ENCODE assay signal across 19 cellular contexts in the genomic region with DNA sequence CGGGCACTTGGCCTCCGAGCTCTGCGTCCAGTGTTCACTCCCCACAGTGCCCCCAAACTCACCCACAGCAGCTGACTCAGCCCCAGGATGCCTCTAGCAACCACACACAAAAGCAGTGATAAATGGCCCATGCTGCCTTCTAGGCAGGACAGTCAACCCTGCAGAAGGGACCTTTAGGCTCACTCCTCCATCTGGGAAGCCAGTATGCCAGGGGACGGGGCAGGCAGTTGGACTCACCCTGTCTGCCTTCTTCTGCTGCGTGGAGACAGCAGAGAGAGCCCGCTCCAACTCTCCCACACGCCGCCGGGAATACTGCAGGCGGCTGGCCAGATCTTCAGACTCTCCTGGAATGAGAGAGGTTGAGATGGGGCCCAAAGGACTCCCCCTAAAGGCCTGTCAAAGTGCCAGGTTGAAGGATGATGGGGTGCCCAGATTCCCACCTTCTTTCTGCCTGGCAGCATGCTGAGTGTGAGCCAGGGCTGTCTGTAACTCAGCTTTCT. TPM values are rescaled to one million over a fixed set of nuclear protein-coding genes. Genes with fewer than 3 reads are reported as not detected.
A peak's percentile ranks its signal among the peaks of the same experiment; 100 is the strongest.
DNase-seq lines count a peak whose midpoint lies in the region; ATAC-seq and TF ChIP-seq lines count a peak whose summit lies in the region.
"Had no signal": no experiment of that assay in that cellular context is flagged by ENCODE, and none has a peak within 500 bp of the region (broad histone marks: within the 10 kb centered on the region; RNA-seq: fewer than 3 reads in every experiment).

No MANE protein-coding gene starts in this region.

- CTCF ChIA-PET in activated naive CD4-positive, alpha-beta T cell treated with anti-CD3 and anti-CD28 coated beads, Interleukin-2, amount 10 ng/mL, durations not matched to agents 7 days and 5 days (lab: Charles Lee): interaction anchor here (0.8 kb wide), 1 partner anchor 10 kb away, joined by 3 read pairs; no protein-coding TSS in a partner anchor

- H3K9me3 Mint-ChIP-seq in activated naive CD4-positive, alpha-beta T cell treated with anti-CD3 and anti-CD28 coated beads, Interleukin-2, amount 10 ng/mL, durations not matched to agents 7 days and 5 days: no peaks in the 10 kb centered on the region
- no peaks in the 10 kb centered on the region for H3K9me3 Mint-ChIP-seq in activated naive CD4-positive, alpha-beta T cell treated with anti-CD3 and anti-CD28 coated beads, Interleukin-2, amount 50 U/mL, for 72 hours
- no peaks in the 10 kb centered on the region for H3K9me3 Mint-ChIP-seq in chondrocyte (ENCODE audit: low read depth)
- H3K9me3 Mint-ChIP-seq: CD14-positive monocyte; CD4-positive, alpha-beta T cell; CD8-positive, alpha-beta memory T cell had no signal

- no peaks in the 10 kb centered on the region for H3K27me3 Mint-ChIP-seq in activated naive CD4-positive, alpha-beta T cell treated with anti-CD3 and anti-CD28 coated beads, Interleukin-2, amount 10 ng/mL, durations not matched to agents 7 days and 5 days
- H3K27me3 Mint-ChIP-seq in chondrocyte (ENCODE audit: low read depth): no peaks in the 10 kb centered on the region
- H3K27me3 Mint-ChIP-seq: CD4-positive, alpha-beta T cell had no signal

- no peaks in the 10 kb centered on the region for H3K4me1 Mint-ChIP-seq in activated naive CD4-positive, alpha-beta T cell treated with anti-CD3 and anti-CD28 coated beads, Interleukin-2, amount 10 ng/mL, durations not matched to agents 7 days and 5 days
- no peaks in the 10 kb centered on the region for H3K4me1 Mint-ChIP-seq in chondrocyte (ENCODE audit: low read depth)
- H3K4me1 Mint-ChIP-seq: CD14-positive monocyte; CD8-positive, alpha-beta memory T cell had no signal

- peak overlapping the region; percentile 37 for H3K27ac Mint-ChIP-seq in activated naive CD4-positive, alpha-beta T cell treated with anti-CD3 and anti-CD28 coated beads, Interleukin-2, amount 10 ng/mL, durations not matched to agents 7 days and 5 days
- no peak overlapping the region for H3K27ac Mint-ChIP-seq in activated naive CD4-positive, alpha-beta T cell treated with anti-CD3 and anti-CD28 coated beads, Interleukin-2, amount 50 U/mL, for 72 hours
- H3K27ac Mint-ChIP-seq in chondrocyte (ENCODE audit: unreplicated experiment): peak overlapping the region; percentile 12
- H3K27ac Mint-ChIP-seq: CD4-positive, alpha-beta T cell had no signal

- no peak for TF ChIP-seq CTCF in chondrocyte (IDR thresholded peaks at IDR 0.05)
- TF ChIP-seq CTCF in omental fat pad (IDR thresholded peaks at IDR 0.05): no peak

- ATAC-seq in activated naive CD4-positive, alpha-beta T cell treated with anti-CD3 and anti-CD28 coated beads, Interleukin-2, amount 50 U/mL, for 72 hours: no peak
- ATAC-seq in omental fat pad (ENCODE audit: low FRiP score): peak; percentile 53
- ATAC-seq in activated CD4-positive, CD25-positive, alpha-beta regulatory T cell treated with anti-CD3 and anti-CD28 coated beads, Interleukin-2, amount 50 U/mL, for 24 hours: no peak
- ATAC-seq: GM12878 had no signal

- no peak for DNase-seq in activated naive CD4-positive, alpha-beta T cell treated with anti-CD3 and anti-CD28 coated beads, Interleukin-2, amount 10 ng/mL, durations not matched to agents 7 days and 5 days
- DNase-seq in activated naive CD4-positive, alpha-beta T cell treated with anti-CD3 and anti-CD28 coated beads, Interleukin-2, amount 50 U/mL, for 72 hours (ENCODE audit: low spot score in 2 of 2): no peak
- DNase-seq in chondrocyte (ENCODE audit: low spot score) (no peak), omental fat pad (ENCODE audit: low spot score) (no peak)
- no peak for DNase-seq in activated CD4-positive, CD25-positive, alpha-beta regulatory T cell treated with anti-CD3 and anti-CD28 coated beads, Interleukin-2, amount 50 U/mL, for 72 hours
- DNase-seq: AML-193; BE2C; CD4-positive, alpha-beta T cell; CD8-positive, alpha-beta memory T cell; DMS 273 treated with DMSO at 0.1 percent for 48 hours; DMS79; EL; GDM1; GM23248; H7; HCEC 1CT had no signal

- H3K36me3 Mint-ChIP-seq in activated naive CD4-positive, alpha-beta T cell treated with anti-CD3 and anti-CD28 coated beads, Interleukin-2, amount 10 ng/mL, durations not matched to agents 7 days and 5 days: peaks cover 28% of the 10 kb centered on the region
- H3K36me3 Mint-ChIP-seq in activated naive CD4-positive, alpha-beta T cell treated with anti-CD3 and anti-CD28 coated beads, Interleukin-2, amount 50 U/mL, for 72 hours: peaks cover 0 to 10% of the 10 kb centered on the region in 2 donors
- H3K36me3 Mint-ChIP-seq in chondrocyte (ENCODE audit: low read depth): peaks cover 49% of the 10 kb centered on the region

- no peak overlapping the region for H3K4me3 Mint-ChIP-seq in activated naive CD4-positive, alpha-beta T cell treated with anti-CD3 and anti-CD28 coated beads, Interleukin-2, amount 10 ng/mL, durations not matched to agents 7 days and 5 days
- no peak overlapping the region for H3K4me3 Mint-ChIP-seq in chondrocyte (ENCODE audit: unreplicated experiment)
- H3K4me3 Mint-ChIP-seq: CD14-positive monocyte; CD4-positive, alpha-beta T cell; CD8-positive, alpha-beta memory T cell had no signal

RNA-seq across cellular contexts. Expression of a gene that starts 10.4 kb away (rescaled TPM):
- 10 to 100 TPM; 46.2 to 54.3 TPM for total RNA-seq in activated naive CD4-positive, alpha-beta T cell treated with anti-CD3 and anti-CD28 coated beads, Interleukin-2, amount 50 U/mL, for 72 hours
- 201 to 243 TPM (median 210 TPM) in 3 replicates for total RNA-seq in chondrocyte
- 10 to 100 TPM; 63.0 to 99.8 (median 75.9) TPM for total RNA-seq in omental fat pad

RNA-seq across cellular contexts. Expression of a gene that starts 10.7 kb away (rescaled TPM):
- total RNA-seq in activated naive CD4-positive, alpha-beta T cell treated with anti-CD3 and anti-CD28 coated beads, Interleukin-2, amount 50 U/mL, for 72 hours: 10 to 100 TPM; 15.6 to 16.9 TPM
- total RNA-seq in chondrocyte (29.4 to 33.7 TPM (median 31.7 TPM) in 3 replicates), omental fat pad (10 to 100 TPM in 3 of 4 donors, 1 to 10 TPM in 1; 10.0 to 33.3 (median 25.2) TPM)

RNA-seq across cellular contexts. Expression of a gene that starts 56.8 kb away (rescaled TPM):
- total RNA-seq in activated naive CD4-positive, alpha-beta T cell treated with anti-CD3 and anti-CD28 coated beads, Interleukin-2, amount 50 U/mL, for 72 hours: 10 to 100 TPM; 25.6 to 35.9 TPM
- total RNA-seq in chondrocyte: 19.8 to 22.2 TPM (median 20.8 TPM) in 3 replicates
- 10 to 100 TPM in 2 of 4 donors, 1 to 10 TPM in 2; 9.1 to 10.3 (median 9.9) TPM for total RNA-seq in omental fat pad

RNA-seq across cellular contexts. Expression of a gene that starts 57.2 kb away (rescaled TPM):
- total RNA-seq in activated naive CD4-positive, alpha-beta T cell treated with anti-CD3 and anti-CD28 coated beads, Interleukin-2, amount 50 U/mL, for 72 hours: 10 to 100 TPM; 33.9 to 38.3 TPM
- total RNA-seq in chondrocyte: 19.7 to 37.5 TPM (median 24.5 TPM) in 3 replicates
- total RNA-seq in omental fat pad: 10 to 100 TPM; 30.6 to 34.7 (median 32.8) TPM

Comparison
In these comparisons a context has a peak if more than half of its experiments do, and no peak if none do; other contexts are left out.
1. H3K27ac Mint-ChIP-seq: peak in activated naive CD4-positive, alpha-beta T cell treated with anti-CD3 and anti-CD28 coated beads, Interleukin-2, amount 10 ng/mL, durations not matched to agents 7 days and 5 days (single experiment) and chondrocyte (single experiment); none in activated naive CD4-positive, alpha-beta T cell treated with anti-CD3 and anti-CD28 coated beads, Interleukin-2, amount 50 U/mL, for 72 hours (0 of 2).